13 cellular contexts compared by ENCODE assay signal in the genomic region with DNA sequence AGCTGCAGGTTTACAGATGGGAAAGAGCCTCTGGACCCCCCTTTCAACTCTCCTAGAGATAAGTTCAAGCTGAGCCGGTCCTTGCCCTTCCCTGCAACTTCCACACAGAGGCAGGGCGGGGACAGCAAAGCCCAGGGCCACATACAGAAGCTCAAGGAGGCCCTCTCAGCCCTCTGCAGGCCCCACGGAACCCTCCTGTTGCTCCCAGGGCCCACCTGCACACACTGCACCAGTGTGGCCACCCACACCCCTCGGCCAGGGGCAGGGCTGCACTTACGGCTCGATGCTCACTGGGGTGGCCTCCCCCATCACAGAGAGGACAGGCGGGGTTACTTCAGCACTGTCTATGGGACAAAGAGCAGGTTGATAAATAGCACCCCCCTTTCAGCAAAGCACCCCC. TPM values are rescaled to one million over a fixed set of nuclear protein-coding genes. Genes with fewer than 3 reads are reported as not detected.
DNase-seq lines count a peak whose midpoint lies in the region; ATAC-seq and TF ChIP-seq lines count a peak whose summit lies in the region.
"Had no signal": no experiment of that assay in that cellular context is flagged by ENCODE, and none has a peak within 500 bp of the region (broad histone marks: within the 10 kb centered on the region; RNA-seq: fewer than 3 reads in every experiment).

No MANE protein-coding gene starts in this region.

- no peak for TF ChIP-seq CTCF in RWPE1 (conservative IDR thresholded peaks at IDR 0.05; ENCODE audit: low read depth)

- H3K36me3 Mint-ChIP-seq in activated CD4-positive, alpha-beta T cell treated with anti-CD3 and anti-CD28 coated beads, Interleukin-2, amount 10 ng/mL, durations not matched to agents 7 days and 5 days (ENCODE audit: low read depth): peaks cover 69% of the 10 kb centered on the region
- H3K36me3 Mint-ChIP-seq in stimulated activated effector memory CD8-positive, alpha-beta T cell treated with anti-CD3 and anti-CD28 coated beads, Interleukin-12 subunit alpha, Interleukin-12 subunit beta, amount 100 ng/mL, for 72 hours: peaks cover 100% of the 10 kb centered on the region
- H3K36me3 Mint-ChIP-seq in stimulated activated naive B cell treated with anti-CD40 and anti-IgM and Interleukin-4, amounts not matched to agents 10 μg/mL and 1 μg/mL and 100 μg/mL, for 72 hours: peaks cover 48 to 69% of the 10 kb centered on the region in 2 donors

- no peak overlapping the region for H3K4me3 Mint-ChIP-seq in activated CD4-positive, alpha-beta T cell treated with anti-CD3 and anti-CD28 coated beads, Interleukin-2, amount 10 ng/mL, durations not matched to agents 7 days and 5 days
- no peak overlapping the region for H3K4me3 Mint-ChIP-seq in stimulated activated effector memory CD8-positive, alpha-beta T cell treated with anti-CD3 and anti-CD28 coated beads, Interleukin-12 subunit alpha, Interleukin-12 subunit beta, amount 100 ng/mL, for 72 hours
- peak overlapping the region in 1 of 2 donors; percentile 47 for H3K4me3 Mint-ChIP-seq in stimulated activated naive B cell treated with anti-CD40 and anti-IgM and Interleukin-4, amounts not matched to agents 10 μg/mL and 1 μg/mL and 100 μg/mL, for 72 hours

- no peak for ATAC-seq in stimulated activated effector memory CD8-positive, alpha-beta T cell treated with anti-CD3 and anti-CD28 coated beads, Interleukin-12 subunit alpha, Interleukin-12 subunit beta, amount 100 ng/mL, for 72 hours
- ATAC-seq in stimulated activated naive B cell treated with anti-CD40 and anti-IgM and Interleukin-4, amounts not matched to agents 10 μg/mL and 1 μg/mL and 100 μg/mL, for 72 hours (replicated peaks): no peak
- no peak for ATAC-seq in HG02852 (IDR thresholded peaks at IDR 0.05; ENCODE audit: unreplicated experiment)

- CTCF ChIA-PET in activated CD4-positive, alpha-beta T cell treated with anti-CD3 and anti-CD28 coated beads, Interleukin-2, amount 10 ng/mL, durations not matched to agents 7 days and 5 days (lab: Charles Lee): interaction anchor here (0.5 to 4.3 kb wide), 11 partner anchors 10 to 378 kb away, joined by 3 to 78 read pairs (median 3); no protein-coding TSS in a partner anchor
- CTCF ChIA-PET in RWPE1 (lab: Yijun Ruan, JAX): interaction anchor here (0.7 to 3.4 kb wide), 2 partner anchors 31 to 44 kb away, joined by 6 to 29 read pairs; no protein-coding TSS in a partner anchor

- no peaks in the 10 kb centered on the region for H3K9me3 Mint-ChIP-seq in activated CD4-positive, alpha-beta T cell treated with anti-CD3 and anti-CD28 coated beads, Interleukin-2, amount 10 ng/mL, durations not matched to agents 7 days and 5 days
- no peaks in the 10 kb centered on the region for H3K9me3 Mint-ChIP-seq in stimulated activated effector memory CD8-positive, alpha-beta T cell treated with anti-CD3 and anti-CD28 coated beads, Interleukin-12 subunit alpha, Interleukin-12 subunit beta, amount 100 ng/mL, for 72 hours
- no peaks in the 10 kb centered on the region for H3K9me3 Mint-ChIP-seq in stimulated activated naive B cell treated with anti-CD40 and anti-IgM and Interleukin-4, amounts not matched to agents 10 μg/mL and 1 μg/mL and 100 μg/mL, for 72 hours

- no peak for TF ChIP-seq POLR2A in erythroblast (IDR thresholded peaks at IDR 0.05; ENCODE audit: low read length)

- H3K4me1 Mint-ChIP-seq in activated CD4-positive, alpha-beta T cell treated with anti-CD3 and anti-CD28 coated beads, Interleukin-2, amount 10 ng/mL, durations not matched to agents 7 days and 5 days: peaks cover 46% of the 10 kb centered on the region
- H3K4me1 Mint-ChIP-seq in stimulated activated effector memory CD8-positive, alpha-beta T cell treated with anti-CD3 and anti-CD28 coated beads, Interleukin-12 subunit alpha, Interleukin-12 subunit beta, amount 100 ng/mL, for 72 hours: peaks cover 53% of the 10 kb centered on the region
- peaks cover 35 to 50% of the 10 kb centered on the region in 2 donors for H3K4me1 Mint-ChIP-seq in stimulated activated naive B cell treated with anti-CD40 and anti-IgM and Interleukin-4, amounts not matched to agents 10 μg/mL and 1 μg/mL and 100 μg/mL, for 72 hours

- no peak for DNase-seq in activated CD4-positive, alpha-beta T cell treated with anti-CD3 and anti-CD28 coated beads, Interleukin-2, amount 10 ng/mL, durations not matched to agents 7 days and 5 days
- no peak for DNase-seq in activated CD4-positive, alpha-beta T cell treated with anti-CD3 and anti-CD28 coated beads for 48 hours
- DNase-seq in RWPE1 (ENCODE audit: low spot score): no peak
- DNase-seq in erythroblast (lab: John Stamatoyannopoulos, UW): peak; percentile 66 to 72
- no peak for DNase-seq in stimulated activated effector memory CD8-positive, alpha-beta T cell treated with anti-CD3 and anti-CD28 coated beads, Interleukin-12 subunit alpha, Interleukin-12 subunit beta, amount 100 ng/mL, for 72 hours (ENCODE audit: low spot score in 2 of 2)
- no peak for DNase-seq in stimulated activated naive B cell treated with anti-CD40 and anti-IgM and Interleukin-4, amounts not matched to agents 10 μg/mL and 1 μg/mL and 100 μg/mL, for 72 hours
- no peak for DNase-seq in islet precursor cell
- DNase-seq: DMS 273 treated with DMSO at 0.1 percent for 48 hours; effector CD8-positive, alpha-beta T cell; NCI-H1417; NCI-H446 treated with DMSO at 0.1 percent for 48 hours; testis had no signal

- H3K27ac ChIP-seq in RWPE1: peak overlapping the region; percentile 93

- peak overlapping the region; percentile 46 for H3K27ac Mint-ChIP-seq in activated CD4-positive, alpha-beta T cell treated with anti-CD3 and anti-CD28 coated beads, Interleukin-2, amount 10 ng/mL, durations not matched to agents 7 days and 5 days
- H3K27ac Mint-ChIP-seq in stimulated activated effector memory CD8-positive, alpha-beta T cell treated with anti-CD3 and anti-CD28 coated beads, Interleukin-12 subunit alpha, Interleukin-12 subunit beta, amount 100 ng/mL, for 72 hours: peak overlapping the region; percentile 56
- no peak overlapping the region for H3K27ac Mint-ChIP-seq in stimulated activated naive B cell treated with anti-CD40 and anti-IgM and Interleukin-4, amounts not matched to agents 10 μg/mL and 1 μg/mL and 100 μg/mL, for 72 hours

- POLR2A ChIA-PET in activated CD4-positive, alpha-beta T cell treated with anti-CD3 and anti-CD28 coated beads, Interleukin-2, amount 10 ng/mL, durations not matched to agents 7 days and 5 days (lab: Charles Lee): no interaction called here
- POLR2A ChIA-PET in RWPE1 (lab: Yijun Ruan, JAX; ENCODE audit: low non-redundant PET): no interaction called here

- no peaks in the 10 kb centered on the region for H3K27me3 Mint-ChIP-seq in activated CD4-positive, alpha-beta T cell treated with anti-CD3 and anti-CD28 coated beads, Interleukin-2, amount 10 ng/mL, durations not matched to agents 7 days and 5 days
- H3K27me3 Mint-ChIP-seq in stimulated activated naive B cell treated with anti-CD40 and anti-IgM and Interleukin-4, amounts not matched to agents 10 μg/mL and 1 μg/mL and 100 μg/mL, for 72 hours: no peaks in the 10 kb centered on the region

RNA-seq across cellular contexts. Expression of a gene that starts 13.0 kb away (rescaled TPM):
- 10 to 100 TPM; 23.3 to 25.9 TPM for total RNA-seq in activated CD4-positive, alpha-beta T cell treated with anti-CD3 and anti-CD28 coated beads, Interleukin-2, amount 10 ng/mL, durations not matched to agents 7 days and 5 days

Comparison
In these comparisons a context has a peak if more than half of its experiments do, and no peak if none do; other contexts are left out.
1. DNase-seq: peak in erythroblast (2 of 2); none in activated CD4-positive, alpha-beta T cell treated with anti-CD3 and anti-CD28 coated beads, Interleukin-2, amount 10 ng/mL, durations not matched to agents 7 days and 5 days (single experiment), activated CD4-positive, alpha-beta T cell treated with anti-CD3 and anti-CD28 coated beads for 48 hours (single experiment), RWPE1 (single experiment), stimulated activated effector memory CD8-positive, alpha-beta T cell treated with anti-CD3 and anti-CD28 coated beads, Interleukin-12 subunit alpha, Interleukin-12 subunit beta, amount 100 ng/mL, for 72 hours (0 of 2), stimulated activated naive B cell treated with anti-CD40 and anti-IgM and Interleukin-4, amounts not matched to agents 10 μg/mL and 1 μg/mL and 100 μg/mL, for 72 hours (single experiment) and islet precursor cell (single experiment).